32 cellular contexts compared by ENCODE assay signal in genomic region chr1:149881876-149882275, GRCh38. TPM values are rescaled to one million over a fixed set of nuclear protein-coding genes. Genes with fewer than 3 reads are reported as not detected.
DNase-seq lines count a peak whose midpoint lies in the region; ATAC-seq lines count a peak whose summit lies in the region.
"Had no signal": no experiment of that assay in that cellular context is flagged by ENCODE, and none has a peak within 500 bp of the region (broad histone marks: within the 10 kb centered on the region; RNA-seq: fewer than 3 reads in every experiment).

No MANE protein-coding gene starts in this region.

- H3K4me1 Mint-ChIP-seq in activated CD4-positive, alpha-beta T cell treated with anti-CD3 and anti-CD28 coated beads, Interleukin-2, amount 10 ng/mL, durations not matched to agents 7 days and 5 days: peaks cover 35% of the 10 kb centered on the region
- H3K4me1 Mint-ChIP-seq in CD4-positive, alpha-beta memory T cell: peaks cover 21 to 34% (median 30%) of the 10 kb centered on the region in 4 donors
- H3K4me1 Mint-ChIP-seq in activated CD4-positive, alpha-beta memory T cell treated with anti-CD3 and anti-CD28 coated beads for 36 hours (ENCODE audit: low read depth): peaks cover 23% of the 10 kb centered on the region

- no peaks in the 10 kb centered on the region for H3K9me3 ChIP-seq in CD4-positive, alpha-beta memory T cell (ENCODE audit: control insufficient read depth in 1 of 2, low read length in 2 of 2)
- H3K9me3 ChIP-seq: adrenal gland, body of pancreas, left lung, SJCRH30, uterus had no signal

- H3K9me3 Mint-ChIP-seq in activated CD4-positive, alpha-beta T cell treated with anti-CD3 and anti-CD28 coated beads, Interleukin-2, amount 10 ng/mL, durations not matched to agents 7 days and 5 days: peaks cover 4% of the 10 kb centered on the region
- no peaks in the 10 kb centered on the region for H3K9me3 Mint-ChIP-seq in CD4-positive, alpha-beta memory T cell
- H3K9me3 Mint-ChIP-seq in activated CD4-positive, alpha-beta memory T cell treated with anti-CD3 and anti-CD28 coated beads for 36 hours: no peaks in the 10 kb centered on the region
- H3K9me3 Mint-ChIP-seq: memory B cell; stimulated activated naive CD8-positive, alpha-beta T cell treated with anti-CD3 and anti-CD28 coated beads, Interleukin-15, amount 100 ng/mL, for 72 hours had no signal

- H3K4me1 ChIP-seq in CD4-positive, alpha-beta memory T cell (ENCODE audit: insufficient read depth, low read length): peaks cover 41% of the 10 kb centered on the region
- H3K4me1 ChIP-seq: SJCRH30 had no signal

- no peak for ATAC-seq in left lobe of liver
- no peak for ATAC-seq in GM18907 (IDR thresholded peaks at IDR 0.05; ENCODE audit: unreplicated experiment)
- no peak for ATAC-seq in HG02981 (IDR thresholded peaks at IDR 0.05; ENCODE audit: unreplicated experiment)
- ATAC-seq: body of pancreas; esophagus mucosa; left lung; right cardiac atrium; stimulated activated naive CD8-positive, alpha-beta T cell treated with anti-CD3 and anti-CD28 coated beads, Interleukin-15, amount 100 ng/mL, for 72 hours had no signal

- H3K36me3 Mint-ChIP-seq in activated CD4-positive, alpha-beta T cell treated with anti-CD3 and anti-CD28 coated beads, Interleukin-2, amount 10 ng/mL, durations not matched to agents 7 days and 5 days (ENCODE audit: low read depth): no peaks in the 10 kb centered on the region
- no peaks in the 10 kb centered on the region for H3K36me3 Mint-ChIP-seq in CD4-positive, alpha-beta memory T cell
- H3K36me3 Mint-ChIP-seq in activated CD4-positive, alpha-beta memory T cell treated with anti-CD3 and anti-CD28 coated beads for 36 hours: no peaks in the 10 kb centered on the region
- H3K36me3 Mint-ChIP-seq: memory B cell had no signal

- CTCF ChIA-PET in activated CD4-positive, alpha-beta T cell treated with anti-CD3 and anti-CD28 coated beads, Interleukin-2, amount 10 ng/mL, durations not matched to agents 7 days and 5 days (lab: Charles Lee): no interaction called here
- CTCF ChIA-PET in CD4-positive, alpha-beta memory T cell (lab: Charles Lee; ENCODE audit: partially characterized antibody): no interaction called here
- CTCF ChIA-PET in activated CD4-positive, alpha-beta memory T cell treated with anti-CD3 and anti-CD28 coated beads for 36 hours (lab: Charles Lee): interaction anchor here (0.8 to 0.9 kb wide), 2 partner anchors 81 to 305 kb away, joined by 3 to 4 read pairs; no protein-coding TSS in a partner anchor

- H3K27me3 Mint-ChIP-seq in activated CD4-positive, alpha-beta T cell treated with anti-CD3 and anti-CD28 coated beads, Interleukin-2, amount 10 ng/mL, durations not matched to agents 7 days and 5 days: no peaks in the 10 kb centered on the region
- H3K27me3 Mint-ChIP-seq in CD4-positive, alpha-beta memory T cell: no peaks in the 10 kb centered on the region
- no peaks in the 10 kb centered on the region for H3K27me3 Mint-ChIP-seq in activated CD4-positive, alpha-beta memory T cell treated with anti-CD3 and anti-CD28 coated beads for 36 hours
- H3K27me3 Mint-ChIP-seq: memory B cell; stimulated activated naive CD8-positive, alpha-beta T cell treated with anti-CD3 and anti-CD28 coated beads, Interleukin-15, amount 100 ng/mL, for 72 hours had no signal

- no peak for DNase-seq in activated CD4-positive, alpha-beta T cell treated with anti-CD3 and anti-CD28 coated beads, Interleukin-2, amount 10 ng/mL, durations not matched to agents 7 days and 5 days
- DNase-seq in activated CD4-positive, alpha-beta T cell treated with anti-CD3 and anti-CD28 coated beads for 1 hour: no peak
- no peak for DNase-seq in CD4-positive, alpha-beta memory T cell
- no peak for DNase-seq in activated CD4-positive, alpha-beta memory T cell treated with anti-CD3 and anti-CD28 coated beads for 36 hours
- DNase-seq in left lobe of liver (ENCODE audit: low spot score) (peak; percentile 27), NCI-H2227 treated with DMSO at 0.1 percent for 48 hours (lab: John Stamatoyannopoulos, UW) (no peak)
- DNase-seq: 8988T; activated CD4-positive, alpha-beta T cell treated with anti-CD3 and anti-CD28 coated beads for 48 hours; activated effector memory CD4-positive, alpha-beta T cell treated with Interleukin-2 at 50 U/mL for 16 hours; body of pancreas; cerebellar nuclear complex; dermis blood vessel endothelial cell; DMS 273 treated with DMSO at 0.1 percent for 48 hours; Kasumi-1; left lung; MV-4-11; NCI-H1436 treated with DMSO at 0.1 percent for 48 hours; NCI-H82; posterior cingulate gyrus; right cardiac atrium; SJCRH30; stimulated activated CD4-positive, alpha-beta T cell treated with anti-CD3 and anti-CD28 coated beads, Interleukin-1b, Interleukin-23, amount 100 ng/mL, for 48 hours; stimulated activated naive CD8-positive, alpha-beta T cell treated with anti-CD3 and anti-CD28 coated beads, Interleukin-15, amount 100 ng/mL, for 72 hours; SW 1271; T-helper 9 cell; uterus had no signal

- no peak overlapping the region for H3K4me3 Mint-ChIP-seq in activated CD4-positive, alpha-beta T cell treated with anti-CD3 and anti-CD28 coated beads, Interleukin-2, amount 10 ng/mL, durations not matched to agents 7 days and 5 days
- no peak overlapping the region for H3K4me3 Mint-ChIP-seq in CD4-positive, alpha-beta memory T cell
- no peak overlapping the region for H3K4me3 Mint-ChIP-seq in activated CD4-positive, alpha-beta memory T cell treated with anti-CD3 and anti-CD28 coated beads for 36 hours
- H3K4me3 Mint-ChIP-seq: memory B cell; stimulated activated naive CD8-positive, alpha-beta T cell treated with anti-CD3 and anti-CD28 coated beads, Interleukin-15, amount 100 ng/mL, for 72 hours had no signal

- H3K27ac Mint-ChIP-seq in activated CD4-positive, alpha-beta T cell treated with anti-CD3 and anti-CD28 coated beads, Interleukin-2, amount 10 ng/mL, durations not matched to agents 7 days and 5 days: peak overlapping the region; percentile 1
- H3K27ac Mint-ChIP-seq in CD4-positive, alpha-beta memory T cell: peak overlapping the region in 6 of 7 donors; percentile 1 to 54 (median 15)
- peak overlapping the region; percentile 4 for H3K27ac Mint-ChIP-seq in activated CD4-positive, alpha-beta memory T cell treated with anti-CD3 and anti-CD28 coated beads for 36 hours
- H3K27ac Mint-ChIP-seq: memory B cell had no signal

- H3K36me3 ChIP-seq in CD4-positive, alpha-beta memory T cell (ENCODE audit: insufficient read depth, low read length): no peaks in the 10 kb centered on the region
- H3K36me3 ChIP-seq: adrenal gland, left lung, SJCRH30, uterus had no signal

- no peak overlapping the region for H3K27ac ChIP-seq in CD4-positive, alpha-beta memory T cell (ENCODE audit: low read depth, low read length)
- H3K27ac ChIP-seq: adrenal gland, body of pancreas, left lung, SJCRH30, uterus, VCaP had no signal

- POLR2A ChIA-PET in activated CD4-positive, alpha-beta T cell treated with anti-CD3 and anti-CD28 coated beads, Interleukin-2, amount 10 ng/mL, durations not matched to agents 7 days and 5 days (lab: Charles Lee): interaction anchor here (0.6 kb wide), 1 partner anchor 420 kb away, joined by 3 read pairs; no protein-coding TSS in a partner anchor
- POLR2A ChIA-PET in CD4-positive, alpha-beta memory T cell (lab: Charles Lee; ENCODE audit: partially characterized antibody): interaction anchor here (0.5 kb wide), 1 partner anchor 305 kb away, joined by 3 read pairs; no protein-coding TSS in a partner anchor
- POLR2A ChIA-PET in activated CD4-positive, alpha-beta memory T cell treated with anti-CD3 and anti-CD28 coated beads for 36 hours (lab: Charles Lee): no interaction called here

- intact Hi-C loops in CD4-positive, alpha-beta memory T cell (cut with micrococcal nuclease): no loop called here
- intact Hi-C loops in activated CD4-positive, alpha-beta memory T cell treated with anti-CD3 and anti-CD28 coated beads for 36 hours (cut with micrococcal nuclease): loop anchor here (10.0 kb wide), 1 partner anchor 683 kb away; no protein-coding TSS in a partner anchor

- no peak overlapping the region for H3K4me3 ChIP-seq in CD4-positive, alpha-beta memory T cell (ENCODE audit: low read length in 2 of 2)
- H3K4me3 ChIP-seq: adrenal gland, body of pancreas, left lung, SJCRH30, uterus had no signal

- H3K27me3 ChIP-seq in CD4-positive, alpha-beta memory T cell (ENCODE audit: insufficient read depth, low read length): no peaks in the 10 kb centered on the region
- H3K27me3 ChIP-seq: adrenal gland, body of pancreas, left lung, SJCRH30, uterus had no signal

RNA-seq across cellular contexts. Expression of gene BOLA1, which starts 17.5 kb away (rescaled TPM):
- 10 to 100 TPM; 20.3 to 20.6 TPM for total RNA-seq in activated CD4-positive, alpha-beta T cell treated with anti-CD3 and anti-CD28 coated beads, Interleukin-2, amount 10 ng/mL, durations not matched to agents 7 days and 5 days
- 10 to 100 TPM; 25.2 TPM for total RNA-seq in CD4-positive, alpha-beta memory T cell
- polyA plus RNA-seq in CD4-positive, alpha-beta memory T cell: 10 to 100 TPM; 25.2 to 31.4 TPM
- 10 to 100 TPM; 27.9 to 29.6 TPM for total RNA-seq in activated CD4-positive, alpha-beta memory T cell treated with anti-CD3 and anti-CD28 coated beads for 36 hours
- total RNA-seq in left lobe of liver: 13.8 TPM

RNA-seq across cellular contexts. Expression of gene SV2A, which starts 35.8 kb away (rescaled TPM):
- 1 to 10 TPM; 7.5 to 7.7 TPM for total RNA-seq in activated CD4-positive, alpha-beta T cell treated with anti-CD3 and anti-CD28 coated beads, Interleukin-2, amount 10 ng/mL, durations not matched to agents 7 days and 5 days
- total RNA-seq in CD4-positive, alpha-beta memory T cell: 1 to 10 TPM; 4.3 to 5.0 TPM
- 1 to 10 TPM; 2.8 to 2.9 TPM for polyA plus RNA-seq in CD4-positive, alpha-beta memory T cell
- 1 to 10 TPM; 9.6 to 9.8 TPM for total RNA-seq in activated CD4-positive, alpha-beta memory T cell treated with anti-CD3 and anti-CD28 coated beads for 36 hours
- total RNA-seq in left lobe of liver: 0.45 TPM

RNA-seq across cellular contexts. Expression of gene SF3B4, which starts 45.7 kb away (rescaled TPM):
- total RNA-seq in activated CD4-positive, alpha-beta T cell treated with anti-CD3 and anti-CD28 coated beads, Interleukin-2, amount 10 ng/mL, durations not matched to agents 7 days and 5 days: 100 to 1,000 TPM in 1 of 2 experiments, 10 to 100 TPM in 1; 90.2 to 101 TPM
- 10 to 100 TPM; 47.7 to 48.8 TPM for total RNA-seq in CD4-positive, alpha-beta memory T cell
- polyA plus RNA-seq in CD4-positive, alpha-beta memory T cell: 100 to 1,000 TPM in 1 of 2 donors, 10 to 100 TPM in 1; 82.2 to 112 TPM
- total RNA-seq in activated CD4-positive, alpha-beta memory T cell treated with anti-CD3 and anti-CD28 coated beads for 36 hours: 10 to 100 TPM; 72.7 to 75.7 TPM
- 11.5 TPM for total RNA-seq in left lobe of liver

RNA-seq across cellular contexts. Expression of gene MTMR11, which starts 54.8 kb away (rescaled TPM):
- total RNA-seq in activated CD4-positive, alpha-beta T cell treated with anti-CD3 and anti-CD28 coated beads, Interleukin-2, amount 10 ng/mL, durations not matched to agents 7 days and 5 days: 1 to 10 TPM; 2.1 to 2.8 TPM
- 1 to 10 TPM; 1.3 to 2.1 TPM for total RNA-seq in CD4-positive, alpha-beta memory T cell
- under 1 TPM in 1 of 2 donors, not detected in 1; 0.28 TPM for polyA plus RNA-seq in CD4-positive, alpha-beta memory T cell
- total RNA-seq in activated CD4-positive, alpha-beta memory T cell treated with anti-CD3 and anti-CD28 coated beads for 36 hours: 1 to 10 TPM; 1.7 to 2.2 TPM
- total RNA-seq in left lobe of liver: 1.7 TPM
